ENCODE assay signal across 14 cellular contexts in genomic region chr2:120528051-120528692, GRCh38.
"Had no signal": no experiment of that assay in that cellular context is flagged by ENCODE, and none has a peak within 500 bp of the region (broad histone marks: within the 10 kb centered on the region; RNA-seq: fewer than 3 reads in every experiment).

No MANE protein-coding gene starts in this region.

- H3K27ac ChIP-seq: brain microvascular endothelial cell, transverse colon had no signal

- H3K36me3 ChIP-seq: brain microvascular endothelial cell, transverse colon had no signal

- DNase-seq: activated CD4-positive, alpha-beta T cell treated with anti-CD3 and anti-CD28 coated beads, Interleukin-2, amount 50 U/mL, for 4 hours; activated effector memory CD4-positive, alpha-beta T cell treated with Interleukin-2 at 50 U/mL for 16 hours; activated T-cell treated with anti-CD3 and anti-CD28 coated beads, Interleukin-2, amount 50 U/mL, for 24 hours; amygdala; brain microvascular endothelial cell; hippocampal formation; kidney glomerular epithelial cell; midbrain; natural killer cell; stimulated activated CD4-positive, alpha-beta T cell treated with anti-CD3 and anti-CD28 coated beads, Interleukin-2, amount 100 ng/mL, for 24 hours; stimulated activated naive CD4-positive, alpha-beta T cell; substantia nigra; transverse colon had no signal

- H3K9me3 ChIP-seq: transverse colon had no signal

- H3K4me3 ChIP-seq: transverse colon had no signal

- H3K4me1 ChIP-seq: transverse colon had no signal

- ATAC-seq: natural killer cell, right cardiac atrium had no signal
